1 cellular context compared by ENCODE assay signal in the genomic region with DNA sequence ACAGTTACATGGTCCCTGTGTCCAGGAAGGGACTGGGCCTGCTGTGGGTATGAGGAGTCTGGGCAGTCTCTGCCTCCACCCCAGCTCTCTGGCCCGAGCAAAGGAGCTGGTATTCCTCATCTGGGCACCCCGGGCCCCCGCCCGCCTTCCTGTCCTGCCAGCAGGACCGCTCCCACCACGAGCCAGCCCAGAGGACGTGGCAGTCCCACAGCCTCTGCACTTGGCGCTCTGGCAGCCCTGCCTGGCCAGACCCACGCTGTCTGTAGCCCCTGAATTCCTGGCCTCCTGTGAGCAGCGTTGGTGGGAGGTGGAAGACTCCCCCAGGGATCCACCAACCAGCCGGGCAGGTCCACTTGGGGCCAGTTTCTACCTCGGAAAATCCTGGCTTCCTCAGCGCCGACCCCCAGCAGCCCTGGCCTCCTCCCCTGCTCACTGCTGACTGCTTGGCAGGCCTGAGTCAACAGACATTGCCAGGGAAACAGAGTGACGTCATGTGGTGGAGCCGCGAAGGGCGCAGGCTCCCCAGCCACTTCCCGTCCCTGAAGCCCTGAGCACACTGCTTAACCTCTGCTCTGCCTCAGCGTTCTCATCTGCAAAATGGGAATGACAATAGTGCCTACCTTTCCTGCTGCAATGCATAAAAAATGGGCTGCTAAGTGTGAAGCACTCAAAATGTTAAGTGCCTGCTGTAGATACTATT.
TF ChIP-seq lines count a peak whose summit lies in the region.

No MANE protein-coding gene starts in this region.

TF ChIP-seq in GM12878, 131 proteins besides CTCF, POLR2A, EP300 and RAD21:
- TF ChIP-seq, protein P1, sequence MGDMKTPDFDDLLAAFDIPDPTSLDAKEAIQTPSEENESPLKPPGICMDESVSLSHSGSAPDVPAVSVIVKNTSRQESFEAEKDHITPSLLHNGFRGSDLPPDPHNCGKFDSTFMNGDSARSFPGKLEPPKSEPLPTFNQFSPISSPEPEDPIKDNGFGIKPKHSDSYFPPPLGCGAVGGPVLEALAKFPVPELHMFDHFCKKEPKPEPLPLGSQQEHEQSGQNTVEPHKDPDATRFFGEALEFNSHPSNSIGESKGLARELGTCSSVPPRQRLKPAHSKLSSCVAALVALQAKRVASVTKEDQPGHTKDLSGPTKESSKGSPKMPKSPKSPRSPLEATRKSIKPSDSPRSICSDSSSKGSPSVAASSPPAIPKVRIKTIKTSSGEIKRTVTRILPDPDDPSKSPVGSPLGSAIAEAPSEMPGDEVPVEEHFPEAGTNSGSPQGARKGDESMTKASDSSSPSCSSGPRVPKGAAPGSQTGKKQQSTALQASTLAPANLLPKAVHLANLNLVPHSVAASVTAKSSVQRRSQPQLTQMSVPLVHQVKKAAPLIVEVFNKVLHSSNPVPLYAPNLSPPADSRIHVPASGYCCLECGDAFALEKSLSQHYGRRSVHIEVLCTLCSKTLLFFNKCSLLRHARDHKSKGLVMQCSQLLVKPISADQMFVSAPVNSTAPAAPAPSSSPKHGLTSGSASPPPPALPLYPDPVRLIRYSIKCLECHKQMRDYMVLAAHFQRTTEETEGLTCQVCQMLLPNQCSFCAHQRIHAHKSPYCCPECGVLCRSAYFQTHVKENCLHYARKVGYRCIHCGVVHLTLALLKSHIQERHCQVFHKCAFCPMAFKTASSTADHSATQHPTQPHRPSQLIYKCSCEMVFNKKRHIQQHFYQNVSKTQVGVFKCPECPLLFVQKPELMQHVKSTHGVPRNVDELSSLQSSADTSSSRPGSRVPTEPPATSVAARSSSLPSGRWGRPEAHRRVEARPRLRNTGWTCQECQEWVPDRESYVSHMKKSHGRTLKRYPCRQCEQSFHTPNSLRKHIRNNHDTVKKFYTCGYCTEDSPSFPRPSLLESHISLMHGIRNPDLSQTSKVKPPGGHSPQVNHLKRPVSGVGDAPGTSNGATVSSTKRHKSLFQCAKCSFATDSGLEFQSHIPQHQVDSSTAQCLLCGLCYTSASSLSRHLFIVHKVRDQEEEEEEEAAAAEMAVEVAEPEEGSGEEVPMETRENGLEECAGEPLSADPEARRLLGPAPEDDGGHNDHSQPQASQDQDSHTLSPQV (IDR thresholded peaks at IDR 0.05) = no peak
- TF ChIP-seq CREM (IDR thresholded peaks at IDR 0.05; ENCODE audit: low read depth) = peak; percentile 52; the same call in 1 of the 2 replicates
- TF ChIP-seq NBN (IDR thresholded peaks at IDR 0.05) = peak; percentile 32; the same call in 1 of the 2 replicates
- TF ChIP-seq MTA3 (IDR thresholded peaks at IDR 0.05; ENCODE audit: borderline replicate concordance, low read length) = no peak
- 0 out of 2 replicates have a peak, but pooled peaks have one; percentile 47 for TF ChIP-seq CREB1 (IDR thresholded peaks at IDR 0.05; ENCODE audit: low read depth)
- TF ChIP-seq, protein P2, sequence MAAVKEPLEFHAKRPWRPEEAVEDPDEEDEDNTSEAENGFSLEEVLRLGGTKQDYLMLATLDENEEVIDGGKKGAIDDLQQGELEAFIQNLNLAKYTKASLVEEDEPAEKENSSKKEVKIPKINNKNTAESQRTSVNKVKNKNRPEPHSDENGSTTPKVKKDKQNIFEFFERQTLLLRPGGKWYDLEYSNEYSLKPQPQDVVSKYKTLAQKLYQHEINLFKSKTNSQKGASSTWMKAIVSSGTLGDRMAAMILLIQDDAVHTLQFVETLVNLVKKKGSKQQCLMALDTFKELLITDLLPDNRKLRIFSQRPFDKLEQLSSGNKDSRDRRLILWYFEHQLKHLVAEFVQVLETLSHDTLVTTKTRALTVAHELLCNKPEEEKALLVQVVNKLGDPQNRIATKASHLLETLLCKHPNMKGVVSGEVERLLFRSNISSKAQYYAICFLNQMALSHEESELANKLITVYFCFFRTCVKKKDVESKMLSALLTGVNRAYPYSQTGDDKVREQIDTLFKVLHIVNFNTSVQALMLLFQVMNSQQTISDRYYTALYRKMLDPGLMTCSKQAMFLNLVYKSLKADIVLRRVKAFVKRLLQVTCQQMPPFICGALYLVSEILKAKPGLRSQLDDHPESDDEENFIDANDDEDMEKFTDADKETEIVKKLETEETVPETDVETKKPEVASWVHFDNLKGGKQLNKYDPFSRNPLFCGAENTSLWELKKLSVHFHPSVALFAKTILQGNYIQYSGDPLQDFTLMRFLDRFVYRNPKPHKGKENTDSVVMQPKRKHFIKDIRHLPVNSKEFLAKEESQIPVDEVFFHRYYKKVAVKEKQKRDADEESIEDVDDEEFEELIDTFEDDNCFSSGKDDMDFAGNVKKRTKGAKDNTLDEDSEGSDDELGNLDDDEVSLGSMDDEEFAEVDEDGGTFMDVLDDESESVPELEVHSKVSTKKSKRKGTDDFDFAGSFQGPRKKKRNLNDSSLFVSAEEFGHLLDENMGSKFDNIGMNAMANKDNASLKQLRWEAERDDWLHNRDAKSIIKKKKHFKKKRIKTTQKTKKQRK (IDR thresholded peaks at IDR 0.05; ENCODE audit: low read depth, low read length) = no peak
- TF ChIP-seq CEBPB (IDR thresholded peaks at IDR 0.05; ENCODE audit: borderline replicate concordance in 1 of 2, low read depth in 2 of 2, low read length in 2 of 2) = no peak
- peak; percentile 95 for TF ChIP-seq ATF7 (IDR thresholded peaks at IDR 0.05; ENCODE audit: low read depth)
- TF ChIP-seq SPI1 (IDR thresholded peaks at IDR 0.05; ENCODE audit: borderline replicate concordance, insufficient read depth, low read depth, low read length) = peak; percentile 26; the same call in 1 of the 2 replicates
- no peak for TF ChIP-seq IRF4 (IDR thresholded peaks at IDR 0.05; ENCODE audit: low read depth, low read length)
